ENCODE assay signal across 8 cellular contexts in genomic region chr17:78131172-78132085, GRCh38. TPM values are rescaled to one million over a fixed set of nuclear protein-coding genes. Genes with fewer than 3 reads are reported as not detected.
DNase-seq lines count a peak whose midpoint lies in the region; ATAC-seq and TF ChIP-seq lines count a peak whose summit lies in the region.

No MANE protein-coding gene starts in this region.

- H3K27ac ChIP-seq in PC-3 (ENCODE audit: low read length): no peak overlapping the region
- H3K27ac ChIP-seq in neuronal stem cell (replicated peaks; ENCODE audit: low read length): no peak overlapping the region

- H4K91ac ChIP-seq in neuronal stem cell (ENCODE audit: low read depth, low read length, poor library complexity): no peak overlapping the region

- H3K9ac ChIP-seq in PC-3 (ENCODE audit: low read length) (no peak overlapping the region), neuronal stem cell (ENCODE audit: low read depth, low read length, poor library complexity) (no peak overlapping the region)

- H3K79me1 ChIP-seq in neuronal stem cell (ENCODE audit: low read depth, low read length): peaks cover 6% of the 10 kb centered on the region

- peak overlapping the region; percentile 87 for H3K18ac ChIP-seq in neuronal stem cell (ENCODE audit: low read length)

- no peak for ATAC-seq in PC-3
- ATAC-seq in central memory CD8-positive, alpha-beta T cell (replicated peaks; ENCODE audit: extremely low read depth, poor library complexity, severe bottlenecking): no peak
- no peak for ATAC-seq in HG02571 (IDR thresholded peaks at IDR 0.05; ENCODE audit: unreplicated experiment)
- ATAC-seq in left colon: no peak

- peak overlapping the region; percentile 53 for H3K23ac ChIP-seq in neuronal stem cell (ENCODE audit: low read depth, low read length, poor library complexity)

- H3F3A ChIP-seq in PC-3 (ENCODE audit: low read length, unreplicated experiment): peaks cover 3% of the 10 kb centered on the region

- no peak overlapping the region for H3K27ac Mint-ChIP-seq in Caco-2 (ENCODE audit: unreplicated experiment)
- peak overlapping the region; percentile 97 for H3K27ac Mint-ChIP-seq in central memory CD8-positive, alpha-beta T cell (ENCODE audit: low read depth)

- TF ChIP-seq CTCF in Caco-2 (IDR thresholded peaks at IDR 0.05; ENCODE audit: insufficient read depth in 1 of 2, low read depth in 1 of 2, low read length in 1 of 2, severe bottlenecking in 1 of 2, unreplicated experiment in 1 of 2) (no peak), PC-3 (conservative IDR thresholded peaks at IDR 0.05; ENCODE audit: low read depth, low read length) (no peak)

- CTCF ChIA-PET in Caco-2 (lab: Charles Lee): no interaction called here
- CTCF ChIA-PET in PC-3 (lab: Charles Lee): no interaction called here

- no peak overlapping the region for H4K8ac ChIP-seq in neuronal stem cell (ENCODE audit: low read depth, low read length)

- no peak overlapping the region for H3K4ac ChIP-seq in neuronal stem cell (ENCODE audit: low read length)

- H3K14ac ChIP-seq in neuronal stem cell (ENCODE audit: low read length): peak overlapping the region; percentile 71

- H3K4me1 ChIP-seq in Caco-2: peaks cover 21% of the 10 kb centered on the region
- H3K4me1 ChIP-seq in PC-3 (ENCODE audit: insufficient read depth, low read length): peaks cover 27% of the 10 kb centered on the region
- peaks cover 16 to 28% of the 10 kb centered on the region in 2 donors for H3K4me1 ChIP-seq in neuronal stem cell (ENCODE audit: control insufficient read depth in 2 of 2, insufficient read depth in 1 of 2, low read depth in 1 of 2, low read length in 2 of 2)

- BruUV-seq in Caco-2 (replicated peaks; lab: Mats Ljungman, UMichigan): no TSS peak
- no TSS peak for BruUV-seq in PC-3 (replicated peaks; lab: Mats Ljungman, UMichigan)

- no peaks in the 10 kb centered on the region for H3K27me3 Mint-ChIP-seq in Caco-2 (ENCODE audit: insufficient read depth, unreplicated experiment)
- H3K27me3 Mint-ChIP-seq in central memory CD8-positive, alpha-beta T cell: no peaks in the 10 kb centered on the region

- POLR2A ChIA-PET in Caco-2 (lab: Charles Lee): interaction anchor here (0.7 kb wide), 1 partner anchor 173 kb away, joined by 5 read pairs; the partner anchor contains the start of gene TNRC6C
- POLR2A ChIA-PET in PC-3 (lab: Charles Lee; ENCODE audit: unreplicated experiment): no interaction called here

- H3K4me1 Mint-ChIP-seq in Caco-2 (ENCODE audit: low read depth, unreplicated experiment): peaks cover 9% of the 10 kb centered on the region
- peaks cover 62% of the 10 kb centered on the region for H3K4me1 Mint-ChIP-seq in central memory CD8-positive, alpha-beta T cell

- H2AFZ ChIP-seq in PC-3 (ENCODE audit: low read length) (peak overlapping the region; percentile 33; the same call in 1 of the 2 replicates), neuronal stem cell (ENCODE audit: low read length) (no peak overlapping the region)

- no peak overlapping the region for H2BK120ac ChIP-seq in neuronal stem cell (ENCODE audit: low read depth, low read length)

- H3K4me2 ChIP-seq in PC-3 (ENCODE audit: low read length): peak overlapping the region; percentile 82
- H3K4me2 ChIP-seq in neuronal stem cell (ENCODE audit: insufficient read depth, low read length, poor library complexity, severe bottlenecking): peak overlapping the region; percentile 49

- intact Hi-C loops in Caco-2 (cut with micrococcal nuclease; ENCODE audit: unreplicated experiment) (no loop called here), PC-3 (cut with micrococcal nuclease) (no loop called here), left colon (cut with DNase I, micrococcal nuclease) (no loop called here)

- H3K4me3 ChIP-seq in Caco-2 (ENCODE audit: low read depth, low read length): peak overlapping the region; percentile 20; the same call in 1 of the 2 replicates
- peak overlapping the region; percentile 55 for H3K4me3 ChIP-seq in PC-3 (ENCODE audit: low read length)
- no peak overlapping the region for H3K4me3 ChIP-seq in neuronal stem cell (ENCODE audit: low read length in 2 of 2)

- H2BK5ac ChIP-seq in neuronal stem cell (ENCODE audit: low read length): no peak overlapping the region

- H3K79me2 ChIP-seq in PC-3 (ENCODE audit: low read length): peaks cover 16% of the 10 kb centered on the region

- H3K27me3 ChIP-seq in Caco-2 (replicated peaks; ENCODE audit: control insufficient read depth, insufficient read depth, low read length): no peaks in the 10 kb centered on the region
- H3K27me3 ChIP-seq in PC-3 (ENCODE audit: low read length): no peaks in the 10 kb centered on the region
- peaks cover 6 to 57% (median 26%) of the 10 kb centered on the region in 3 experiments for H3K27me3 ChIP-seq in neuronal stem cell (ENCODE audit: control insufficient read depth in 3 of 3, insufficient read depth in 3 of 3, low read depth in 1 of 3, low read length in 3 of 3)

- peak overlapping the region; percentile 75 for H2BK15ac ChIP-seq in neuronal stem cell (ENCODE audit: low read length)

- H2BK12ac ChIP-seq in neuronal stem cell (ENCODE audit: low read length): peak overlapping the region; percentile 36

- peaks cover 17% of the 10 kb centered on the region for H3K36me3 Mint-ChIP-seq in Caco-2 (ENCODE audit: insufficient read depth, unreplicated experiment)
- H3K36me3 Mint-ChIP-seq in central memory CD8-positive, alpha-beta T cell (ENCODE audit: insufficient read depth): peaks cover 75% of the 10 kb centered on the region

- H3K36me3 ChIP-seq in Caco-2 (ENCODE audit: control insufficient read depth, insufficient read depth, low read length): no peaks in the 10 kb centered on the region
- no peaks in the 10 kb centered on the region for H3K36me3 ChIP-seq in PC-3 (ENCODE audit: low read depth, low read length)
- no peaks in the 10 kb centered on the region for H3K36me3 ChIP-seq in neuronal stem cell (replicated peaks in 1 of 2; ENCODE audit: control insufficient read depth in 2 of 2, insufficient read depth in 2 of 2, low read length in 2 of 2)

- H2AK5ac ChIP-seq in neuronal stem cell (ENCODE audit: low read depth, low read length): peak overlapping the region; percentile 84

- H4K20me1 ChIP-seq in PC-3 (ENCODE audit: low read length): no peaks in the 10 kb centered on the region

- DNase-seq in Caco-2: no peak
- DNase-seq in PC-3: no peak
- DNase-seq in central memory CD8-positive, alpha-beta T cell (ENCODE audit: low spot score in 2 of 2): no peak
- no peak for DNase-seq in neuronal stem cell (ENCODE audit: low spot score)
- no peak for DNase-seq in SKM-1 (lab: John Stamatoyannopoulos, UW; ENCODE audit: unreplicated experiment)
- no peak for DNase-seq in middle frontal gyrus (ENCODE audit: extremely low spot score, low spot score)
- no peak for DNase-seq in left colon

- H3K9me3 ChIP-seq in Caco-2 (no peaks in the 10 kb centered on the region), PC-3 (ENCODE audit: low read length) (no peaks in the 10 kb centered on the region), neuronal stem cell (replicated peaks in 1 of 2; ENCODE audit: control insufficient read depth in 2 of 2, insufficient read depth in 1 of 2, low read depth in 1 of 2, low read length in 2 of 2) (peaks cover 0 to 4% of the 10 kb centered on the region in 2 donors)

- H3K4me3 Mint-ChIP-seq in Caco-2 (ENCODE audit: unreplicated experiment): no peak overlapping the region
- peak overlapping the region; percentile 100 for H3K4me3 Mint-ChIP-seq in central memory CD8-positive, alpha-beta T cell

- WGBS in neuronal stem cell (ENCODE audit: extremely low coverage in 2 of 2, insufficient read length in 2 of 2, insufficient replicate concordance in 1 of 2), 2 donors: no CpG with 5 or more reads among the region's 74 CpGs

- no peaks in the 10 kb centered on the region for H3K9me3 Mint-ChIP-seq in Caco-2 (ENCODE audit: unreplicated experiment)
- no peaks in the 10 kb centered on the region for H3K9me3 Mint-ChIP-seq in central memory CD8-positive, alpha-beta T cell

- no peaks in the 10 kb centered on the region for H3K9me2 ChIP-seq in PC-3 (replicated peaks; ENCODE audit: low read length)

RNA-seq across cellular contexts. Expression of gene TMC8, which starts 0.9 kb away (rescaled TPM):
- total RNA-seq in Caco-2 (2022): not detected in 2 replicates
- 4.6 and 5.3 TPM in 2 replicates for total RNA-seq in PC-3 (2014; rRNA removed)
- 0.08 TPM for polyA plus RNA-seq in neuronal stem cell (2013, experiment 1 of 2)
- polyA plus RNA-seq in neuronal stem cell (2013, experiment 2 of 2): 0.08 TPM
- total RNA-seq in left colon: 1 to 10 TPM; 3.4 to 8.8 TPM

RNA-seq across cellular contexts. Expression of gene TMC6, which starts 2.9 kb away (rescaled TPM):
- 77.7 and 84.7 TPM in 2 replicates for total RNA-seq in Caco-2 (2022)
- 97.3 and 138 TPM in 2 replicates for total RNA-seq in PC-3 (2014; rRNA removed)
- 18.0 TPM for polyA plus RNA-seq in neuronal stem cell (2013, experiment 1 of 2)
- polyA plus RNA-seq in neuronal stem cell (2013, experiment 2 of 2): 18.2 TPM
- total RNA-seq in left colon: 100 to 1,000 TPM in 1 of 2 donors, 10 to 100 TPM in 1; 83.5 to 119 TPM

RNA-seq across cellular contexts. Expression of gene C17orf99, which starts 14.8 kb away (rescaled TPM):
- total RNA-seq in Caco-2 (2022) (not detected in 2 replicates), PC-3 (2014; rRNA removed) (3.2 TPM in 1 of 2 replicates, not detected in the other), left colon (not detected)
- polyA plus RNA-seq in neuronal stem cell (2013, experiment 1 of 2): not detected
- polyA plus RNA-seq in neuronal stem cell (2013, experiment 2 of 2): not detected

RNA-seq across cellular contexts. Expression of gene SYNGR2, which starts 37.0 kb away (rescaled TPM):
- total RNA-seq in Caco-2 (2022): 169 and 193 TPM in 2 replicates
- 213 and 220 TPM in 2 replicates for total RNA-seq in PC-3 (2014; rRNA removed)
- polyA plus RNA-seq in neuronal stem cell (2013, experiment 1 of 2): 16.6 TPM
- 16.6 TPM for polyA plus RNA-seq in neuronal stem cell (2013, experiment 2 of 2)
- total RNA-seq in left colon: 100 to 1,000 TPM; 173 to 188 TPM

RNA-seq across cellular contexts. Expression of gene TK1, which starts 55.4 kb away (rescaled TPM):
- total RNA-seq in Caco-2 (2022) (171 and 190 TPM in 2 replicates), PC-3 (2014; rRNA removed) (340 and 430 TPM in 2 replicates), left colon (10 to 100 TPM; 14.8 to 24.9 TPM)
- 38.3 TPM for polyA plus RNA-seq in neuronal stem cell (2013, experiment 1 of 2)
- polyA plus RNA-seq in neuronal stem cell (2013, experiment 2 of 2): 37.7 TPM

Comparison
In these comparisons a context has a peak if more than half of its experiments do, and no peak if none do; other contexts are left out.
1. H3K4me3 ChIP-seq: peak in Caco-2 (single experiment) and PC-3 (single experiment); none in neuronal stem cell (0 of 2).